14 cellular contexts compared by ENCODE assay signal in genomic region chr3:107596639-107597038, GRCh38.
A peak's percentile ranks its signal among the peaks of the same experiment; 100 is the strongest.
DNase-seq lines count a peak whose midpoint lies in the region; ATAC-seq and TF ChIP-seq lines count a peak whose summit lies in the region.
"Had no signal": no experiment of that assay in that cellular context is flagged by ENCODE, and none has a peak within 500 bp of the region (broad histone marks: within the 10 kb centered on the region; RNA-seq: fewer than 3 reads in every experiment).

No MANE protein-coding gene starts in this region.

- no peaks in the 10 kb centered on the region for H3K36me3 Mint-ChIP-seq in CD8-positive, alpha-beta memory T cell
- peaks cover 8% of the 10 kb centered on the region for H3K36me3 Mint-ChIP-seq in activated naive CD8-positive, alpha-beta T cell treated with anti-CD3 and anti-CD28 coated beads, Interleukin-2, amount 10 ng/mL, durations not matched to agents 7 days and 5 days
- H3K36me3 Mint-ChIP-seq: CD14-positive monocyte had no signal

- H3K27ac ChIP-seq in CD8-positive, alpha-beta memory T cell (ENCODE audit: low read depth, low read length), result no peak overlapping the region
- H3K27ac ChIP-seq in HEK293 (ENCODE audit: extremely low read depth, low read depth, low read length), result no peak overlapping the region
- peak overlapping the region; percentile 23 for H3K27ac ChIP-seq in neuronal stem cell (replicated peaks; ENCODE audit: low read length)

- H3K36me3 ChIP-seq in CD8-positive, alpha-beta memory T cell (ENCODE audit: insufficient read depth, low read length), result no peaks in the 10 kb centered on the region
- H3K36me3 ChIP-seq in HEK293 (ENCODE audit: control insufficient read depth in 2 of 2, insufficient read depth in 1 of 2, low read length in 2 of 2), result no peaks in the 10 kb centered on the region
- H3K36me3 ChIP-seq in neuronal stem cell (replicated peaks in 1 of 2; ENCODE audit: control insufficient read depth in 2 of 2, insufficient read depth in 2 of 2, low read length in 2 of 2), result peaks cover 0 to 1% of the 10 kb centered on the region in 2 donors

- no peaks in the 10 kb centered on the region for H3K9me3 Mint-ChIP-seq in CD8-positive, alpha-beta memory T cell
- H3K9me3 Mint-ChIP-seq in activated naive CD8-positive, alpha-beta T cell treated with anti-CD3 and anti-CD28 coated beads, Interleukin-2, amount 10 ng/mL, durations not matched to agents 7 days and 5 days, result no peaks in the 10 kb centered on the region
- H3K9me3 Mint-ChIP-seq: CD14-positive monocyte had no signal

- H3K4ac ChIP-seq in neuronal stem cell (ENCODE audit: low read length), result no peak overlapping the region

- H3K4me1 Mint-ChIP-seq in CD8-positive, alpha-beta memory T cell, result peaks cover 64 to 84% (median 82%) of the 10 kb centered on the region in 3 donors
- peaks cover 29% of the 10 kb centered on the region for H3K4me1 Mint-ChIP-seq in activated naive CD8-positive, alpha-beta T cell treated with anti-CD3 and anti-CD28 coated beads, Interleukin-2, amount 10 ng/mL, durations not matched to agents 7 days and 5 days

- no peak overlapping the region for H3K14ac ChIP-seq in neuronal stem cell (ENCODE audit: low read length)

- CTCF ChIA-PET in CD8-positive, alpha-beta memory T cell (lab: Charles Lee), result no interaction called here
- CTCF ChIA-PET in HEK293 (lab: Yijun Ruan, JAX), result no interaction called here

- H3K27ac Mint-ChIP-seq in CD8-positive, alpha-beta memory T cell, result peak overlapping the region in 5 of 8 donors; percentile 22 to 82 (median 61)
- H3K27ac Mint-ChIP-seq in activated naive CD8-positive, alpha-beta T cell treated with anti-CD3 and anti-CD28 coated beads, Interleukin-2, amount 10 ng/mL, durations not matched to agents 7 days and 5 days, result peak overlapping the region; percentile 15
- H3K27ac Mint-ChIP-seq: CD14-positive monocyte had no signal

- no peak for DNase-seq in CD8-positive, alpha-beta memory T cell
- no peak for DNase-seq in activated naive CD8-positive, alpha-beta T cell treated with anti-CD3 and anti-CD28 coated beads, Interleukin-2, amount 10 ng/mL, durations not matched to agents 7 days and 5 days
- no peak for DNase-seq in neuronal stem cell (ENCODE audit: low spot score)
- no peak for DNase-seq in stimulated activated naive CD8-positive, alpha-beta T cell treated with anti-CD3 and anti-CD28 coated beads, Interleukin-15, Interleukin-2, amounts not matched to agents 100 U/mL and 50 U/mL, for 24 hours
- DNase-seq: MM.1S, NCI-H1930, NCI-H2171, NCI-H510A, SHP77 treated with DMSO at 0.1 percent for 48 hours had no signal

- POLR2A ChIA-PET in CD8-positive, alpha-beta memory T cell (lab: Charles Lee), result no interaction called here
- POLR2A ChIA-PET in HEK293 (lab: Yijun Ruan, JAX), result no interaction called here
- POLR2A ChIA-PET in activated naive CD8-positive, alpha-beta T cell treated with anti-CD3 and anti-CD28 coated beads, Interleukin-2, amount 10 ng/mL, durations not matched to agents 7 days and 5 days (lab: Charles Lee), result no interaction called here

- H3K23ac ChIP-seq in neuronal stem cell (ENCODE audit: low read depth, low read length, poor library complexity), result no peak overlapping the region

- no peaks in the 10 kb centered on the region for H3K27me3 Mint-ChIP-seq in CD8-positive, alpha-beta memory T cell
- H3K27me3 Mint-ChIP-seq in activated naive CD8-positive, alpha-beta T cell treated with anti-CD3 and anti-CD28 coated beads, Interleukin-2, amount 10 ng/mL, durations not matched to agents 7 days and 5 days, result no peaks in the 10 kb centered on the region

- H3K4me3 Mint-ChIP-seq in CD8-positive, alpha-beta memory T cell, result peak overlapping the region in 1 of 7 donors; percentile 19
- H3K4me3 Mint-ChIP-seq in activated naive CD8-positive, alpha-beta T cell treated with anti-CD3 and anti-CD28 coated beads, Interleukin-2, amount 10 ng/mL, durations not matched to agents 7 days and 5 days, result no peak overlapping the region
- H3K4me3 Mint-ChIP-seq: CD14-positive monocyte had no signal

- no peak overlapping the region for H2AK5ac ChIP-seq in neuronal stem cell (ENCODE audit: low read depth, low read length)

- no peak overlapping the region for H3K18ac ChIP-seq in neuronal stem cell (ENCODE audit: low read length)

- no peak overlapping the region for H3K9ac ChIP-seq in neuronal stem cell (ENCODE audit: low read depth, low read length, poor library complexity)

- H2BK12ac ChIP-seq in neuronal stem cell (ENCODE audit: low read length), result no peak overlapping the region

- no peak overlapping the region for H2BK15ac ChIP-seq in neuronal stem cell (ENCODE audit: low read length)

- no peak for TF ChIP-seq CTCF in HEK293 (tag by site-specific recombination; IDR thresholded peaks at IDR 0.05)

- H4K8ac ChIP-seq in neuronal stem cell (ENCODE audit: low read depth, low read length), result no peak overlapping the region

- H3K9me3 ChIP-seq in CD8-positive, alpha-beta memory T cell (ENCODE audit: low read length), result no peaks in the 10 kb centered on the region
- no peaks in the 10 kb centered on the region for H3K9me3 ChIP-seq in HEK293 (ENCODE audit: control insufficient read depth, insufficient read depth, low read depth, low read length)
- H3K9me3 ChIP-seq in neuronal stem cell (replicated peaks in 1 of 2; ENCODE audit: control insufficient read depth in 2 of 2, insufficient read depth in 1 of 2, low read depth in 1 of 2, low read length in 2 of 2), result peaks cover 0 to 3% of the 10 kb centered on the region in 2 donors

- H3K27me3 ChIP-seq in CD8-positive, alpha-beta memory T cell (ENCODE audit: insufficient read depth, low read length, poor library complexity, severe bottlenecking), result no peaks in the 10 kb centered on the region
- no peaks in the 10 kb centered on the region for H3K27me3 ChIP-seq in neuronal stem cell (ENCODE audit: control insufficient read depth in 3 of 3, insufficient read depth in 3 of 3, low read depth in 1 of 3, low read length in 3 of 3)

- H3K4me1 ChIP-seq in CD8-positive, alpha-beta memory T cell (ENCODE audit: insufficient read depth, low read length), result peaks cover 43% of the 10 kb centered on the region
- H3K4me1 ChIP-seq in HEK293 (ENCODE audit: control insufficient read depth, insufficient read depth, low read length), result peaks cover 6% of the 10 kb centered on the region; the same call in 1 of the 2 replicates
- H3K4me1 ChIP-seq in neuronal stem cell (ENCODE audit: control insufficient read depth in 2 of 2, insufficient read depth in 1 of 2, low read depth in 1 of 2, low read length in 2 of 2), result peaks cover 9 to 11% of the 10 kb centered on the region in 2 donors

- no peak overlapping the region for H3K4me3 ChIP-seq in CD8-positive, alpha-beta memory T cell (ENCODE audit: low read length)
- no peak overlapping the region for H3K4me3 ChIP-seq in HEK293 (ENCODE audit: low read depth, low read length)
- H3K4me3 ChIP-seq in neuronal stem cell (ENCODE audit: low read length in 2 of 2), result no peak overlapping the region

- whole genome bisulfite sequencing in neuronal stem cell (ENCODE audit: extremely low coverage in 2 of 2, insufficient read length in 2 of 2, insufficient replicate concordance in 1 of 2), 2 donors, result no CpG with 5 or more reads among the region's 3 CpGs

- H3K4me2 ChIP-seq in neuronal stem cell (ENCODE audit: insufficient read depth, low read length, poor library complexity, severe bottlenecking), result no peak overlapping the region

- ATAC-seq in activated naive CD8-positive, alpha-beta T cell treated with anti-CD3 and anti-CD28 coated beads, Interleukin-2, amount 10 ng/mL, durations not matched to agents 7 days and 5 days (ENCODE audit: low read depth), result no peak
- ATAC-seq in stimulated activated naive CD8-positive, alpha-beta T cell treated with anti-CD3 and anti-CD28 coated beads, Interleukin-15, Interleukin-2, amounts not matched to agents 100 U/mL and 50 U/mL, for 24 hours, result no peak
- no peak for ATAC-seq in GM19455 (IDR thresholded peaks at IDR 0.05; ENCODE audit: unreplicated experiment)
- ATAC-seq in GM21529 (IDR thresholded peaks at IDR 0.05; ENCODE audit: unreplicated experiment), result no peak
- ATAC-seq: HepG2 had no signal

- no peaks in the 10 kb centered on the region for H3K79me1 ChIP-seq in neuronal stem cell (ENCODE audit: low read depth, low read length)

- no peak overlapping the region for H2BK5ac ChIP-seq in neuronal stem cell (ENCODE audit: low read length)

- no peak overlapping the region for H4K91ac ChIP-seq in neuronal stem cell (ENCODE audit: low read depth, low read length, poor library complexity)

- no peak overlapping the region for H2BK120ac ChIP-seq in neuronal stem cell (ENCODE audit: low read depth, low read length)

- H2AFZ ChIP-seq in neuronal stem cell (ENCODE audit: low read length), result no peak overlapping the region

TF ChIP-seq in HEK293, 187 proteins besides CTCF, POLR2A, EP300 and RAD21:
- TF ChIP-seq PRDM6 (tag by site-specific recombination; IDR thresholded peaks at IDR 0.05) (peak; percentile 45; the same call in 1 of the 2 replicates), SETDB1 (IDR thresholded peaks at IDR 0.05; ENCODE audit: insufficient read length, low read length) (no peak)
